In the genomic region with DNA sequence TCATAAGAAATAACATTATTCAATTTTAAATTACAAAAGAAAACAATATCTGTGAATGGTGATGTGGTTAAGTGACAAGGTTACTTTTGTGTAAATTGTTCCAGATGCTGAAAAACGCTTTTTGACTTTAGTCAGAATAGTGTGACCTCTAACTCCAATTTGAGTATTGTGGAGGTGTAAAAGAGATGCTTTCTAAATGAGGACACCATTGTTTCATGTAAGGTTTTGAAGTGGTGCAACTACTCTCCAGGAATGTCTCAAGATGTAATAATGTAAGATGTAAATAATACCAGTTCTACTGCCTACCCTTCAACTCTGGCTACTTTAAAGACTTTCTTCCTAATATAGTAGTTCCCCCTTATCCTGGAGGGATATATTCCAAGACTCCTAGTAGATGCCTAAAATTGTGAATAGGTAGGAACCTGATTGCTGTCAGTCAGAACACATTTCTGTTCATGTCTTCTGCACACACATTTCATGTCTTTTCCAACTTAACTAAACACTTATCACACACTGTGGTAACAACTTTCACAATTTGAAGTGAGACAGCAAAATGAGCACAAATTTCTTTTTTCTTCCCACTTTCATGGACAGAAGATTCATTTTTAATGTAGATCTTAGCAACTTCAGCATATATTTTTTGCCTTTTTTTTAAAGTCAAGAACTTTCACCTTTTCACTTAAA, we compare ENCODE assay signal across 18 cellular contexts. TPM values are rescaled to one million over a fixed set of nuclear protein-coding genes. Genes with fewer than 3 reads are reported as not detected.
DNase-seq lines count a peak whose midpoint lies in the region; ATAC-seq, FAIRE-seq and TF ChIP-seq lines count a peak whose summit lies in the region.
"Had no signal": no experiment of that assay in that cellular context is flagged by ENCODE, and none has a peak within 500 bp of the region (broad histone marks: within the 10 kb centered on the region; RNA-seq: fewer than 3 reads in every experiment).

No MANE protein-coding gene starts in this region.

- H3K4me1 ChIP-seq in Caco-2 (peaks cover 72% of the 10 kb centered on the region), H1 (replicated peaks in 1 of 4; ENCODE audit: control insufficient read depth in 3 of 4, insufficient read depth in 4 of 4, low read length in 3 of 4) (no peaks in the 10 kb centered on the region), trophoblast cell (ENCODE audit: control insufficient read depth in 1 of 2, insufficient read depth in 2 of 2, low read length in 2 of 2) (peaks cover 10 to 17% of the 10 kb centered on the region in 2 experiments), upper lobe of right lung (no peaks in the 10 kb centered on the region)

- intact Hi-C loops in Caco-2 (cut with micrococcal nuclease; ENCODE audit: unreplicated experiment) (no loop called here), left cardiac atrium (cut with DNase I) (no loop called here), upper lobe of right lung (cut with DNase I) (no loop called here)

- peak overlapping the region; percentile 17; the same call in 1 of the 2 replicates for H2AFZ ChIP-seq in H1 (ENCODE audit: low read length)
- no peak overlapping the region for H2AFZ ChIP-seq in trophoblast cell (ENCODE audit: insufficient read depth, low read length, poor library complexity)

- WGBS in H1 (ENCODE audit: extremely low coverage in 1 of 2, insufficient coverage in 1 of 2, insufficient read length in 1 of 2, insufficient replicate concordance in 2 of 2, low coverage in 1 of 2, low lambda C conversion rate in 2 of 2, missing lambda C conversion rate in 1 of 2), 2 experiments = 85% methylated on average over 1 of the region's 1 CpG; no CpG with 5 or more reads in 1 of the 2 experiments
- no CpG with 5 or more reads among the region's 1 CpG for WGBS in trophoblast cell (ENCODE audit: extremely low coverage, insufficient coverage, insufficient read length)

- H3K14ac ChIP-seq in H1 (ENCODE audit: insufficient read length) = no peak overlapping the region
- H3K14ac ChIP-seq in trophoblast cell (ENCODE audit: low read length) = no peak overlapping the region

- H3K56ac ChIP-seq in H1 (replicated peaks; ENCODE audit: insufficient read length, low read depth, low read length) = peak overlapping the region; percentile 37

- no peak overlapping the region for H2BK15ac ChIP-seq in H1 (ENCODE audit: low read length)

- H2BK5ac ChIP-seq in H1 (ENCODE audit: low read depth, low read length) (no peak overlapping the region), trophoblast cell (ENCODE audit: low read depth, low read length, poor library complexity) (no peak overlapping the region)

- DNase-seq in Caco-2 = no peak
- DNase-seq in H1 (ENCODE audit: low read depth in 1 of 2, low spot score in 2 of 2) = no peak
- DNase-seq in trophoblast cell = peak in 1 of 2 donors; percentile 76
- DNase-seq in NCI-H510A (lab: John Stamatoyannopoulos, UW) = no peak
- DNase-seq in left cardiac atrium = no peak
- DNase-seq in upper lobe of right lung = no peak
- DNase-seq: CD4-positive, alpha-beta T cell; DND-41; GDM1; GOT3; HFFc6; MG63; NCI-H1105; NCI-H187; NCI-H2171 had no signal

- no peak overlapping the region for H2BK12ac ChIP-seq in H1 (ENCODE audit: low read depth, low read length)
- H2BK12ac ChIP-seq in trophoblast cell (ENCODE audit: low read length) = no peak overlapping the region

- H3K36me3 ChIP-seq in Caco-2 (ENCODE audit: control insufficient read depth, insufficient read depth, low read length) (no peaks in the 10 kb centered on the region), H1 (ENCODE audit: control insufficient read depth in 2 of 4, insufficient read depth in 4 of 4, low read length in 3 of 4) (no peaks in the 10 kb centered on the region), trophoblast cell (ENCODE audit: control insufficient read depth in 1 of 2, insufficient read depth in 2 of 2, low read length in 2 of 2) (no peaks in the 10 kb centered on the region), upper lobe of right lung (no peaks in the 10 kb centered on the region)
- H3K36me3 ChIP-seq: MG63 had no signal

- H2BK120ac ChIP-seq in H1 (replicated peaks; ENCODE audit: low read depth, low read length) = no peak overlapping the region
- H2BK120ac ChIP-seq in trophoblast cell (ENCODE audit: insufficient read depth, low read length, poor library complexity) = no peak overlapping the region

- H2BK20ac ChIP-seq in H1 (ENCODE audit: low read length) = no peak overlapping the region

- H3K36me3 Mint-ChIP-seq in Caco-2 (ENCODE audit: insufficient read depth, unreplicated experiment) = no peaks in the 10 kb centered on the region

- H3K4ac ChIP-seq in H1 (replicated peaks; ENCODE audit: insufficient read length, low read depth, low read length) (no peak overlapping the region), trophoblast cell (ENCODE audit: low read depth, low read length) (no peak overlapping the region)

- no peak overlapping the region for H4K5ac ChIP-seq in H1 (ENCODE audit: insufficient read length, low read depth, low read length)

- TF ChIP-seq RAD21 in H1 (IDR thresholded peaks at IDR 0.05 in 1 of 2, conservative IDR thresholded peaks at IDR 0.05 in 1 of 2; ENCODE audit: low read depth in 2 of 2, low read length in 2 of 2) = no peak

- H3K27me3 Mint-ChIP-seq in Caco-2 (ENCODE audit: insufficient read depth, unreplicated experiment) = no peaks in the 10 kb centered on the region

- H3K79me2 ChIP-seq in H1 (ENCODE audit: control insufficient read depth in 1 of 2, insufficient read depth in 2 of 2, low read length in 2 of 2) (no peaks in the 10 kb centered on the region), trophoblast cell (ENCODE audit: control insufficient read depth, insufficient read depth, low read length, poor library complexity) (peaks cover 2% of the 10 kb centered on the region)

- H3K27me3 ChIP-seq in Caco-2 (replicated peaks; ENCODE audit: control insufficient read depth, insufficient read depth, low read length) (no peaks in the 10 kb centered on the region), H1 (replicated peaks in 1 of 4; ENCODE audit: control insufficient read depth in 3 of 4, extremely low read depth in 1 of 4, insufficient read depth in 3 of 4, low read length in 3 of 4) (peaks cover 0 to 2% (median 0%) of the 10 kb centered on the region in 4 experiments; a peak in 1 of 7 replicates), trophoblast cell (ENCODE audit: insufficient read depth, low read length) (no peaks in the 10 kb centered on the region), upper lobe of right lung (no peaks in the 10 kb centered on the region)
- H3K27me3 ChIP-seq: MG63 had no signal

- H3K4me3 ChIP-seq in Caco-2 (ENCODE audit: low read depth, low read length) (no peak overlapping the region), H1 (ENCODE audit: extremely low read depth in 1 of 4, insufficient read depth in 2 of 4, low read depth in 3 of 4, low read length in 4 of 4) (no peak overlapping the region), trophoblast cell (ENCODE audit: low read depth, low read length) (no peak overlapping the region), upper lobe of right lung (no peak overlapping the region)
- H3K4me3 ChIP-seq: MG63 had no signal

- H3K79me1 ChIP-seq in H1 (ENCODE audit: low read depth, low read length) (no peaks in the 10 kb centered on the region), trophoblast cell (ENCODE audit: low read length) (peaks cover 33% of the 10 kb centered on the region)

- no peak for TF ChIP-seq EP300 in H1 (IDR thresholded peaks at IDR 0.05; ENCODE audit: borderline replicate concordance in 1 of 2, low read depth in 2 of 2, low read length in 2 of 2)

- H3K23ac ChIP-seq in H1 (ENCODE audit: insufficient read length) = no peak overlapping the region
- no peak overlapping the region for H3K23ac ChIP-seq in trophoblast cell (ENCODE audit: low read length)

- H3K27ac Mint-ChIP-seq in Caco-2 (ENCODE audit: unreplicated experiment) = peak overlapping the region; percentile 85
- H3K27ac Mint-ChIP-seq: CD4-positive, alpha-beta T cell; HFFc6 had no signal

- no peak for FAIRE-seq in H1 (lab: Jason Lieb, UNC)
- FAIRE-seq: GM19239 had no signal

- TF ChIP-seq CTCF in Caco-2 (IDR thresholded peaks at IDR 0.05; ENCODE audit: insufficient read depth in 1 of 2, low read depth in 1 of 2, low read length in 1 of 2, severe bottlenecking in 1 of 2, unreplicated experiment in 1 of 2) = no peak
- TF ChIP-seq CTCF in H1 (IDR thresholded peaks at IDR 0.05; ENCODE audit: control extremely low read depth in 1 of 3, insufficient read depth in 1 of 3, low read depth in 1 of 3, low read length in 3 of 3) = no peak
- TF ChIP-seq CTCF in upper lobe of right lung (IDR thresholded peaks at IDR 0.05) = no peak

- ATAC-seq in HG02610 (IDR thresholded peaks at IDR 0.05; ENCODE audit: unreplicated experiment) (peak; percentile 66), left cardiac atrium (no peak), upper lobe of right lung (no peak)

- no peaks in the 10 kb centered on the region for H3K9me3 ChIP-seq in Caco-2
- no peaks in the 10 kb centered on the region for H3K9me3 ChIP-seq in H1 (ENCODE audit: insufficient read depth in 2 of 2, low read depth in 1 of 2, low read length in 1 of 2)
- peaks cover 2% of the 10 kb centered on the region for H3K9me3 ChIP-seq in trophoblast cell (ENCODE audit: insufficient read depth, low read depth, low read length)
- no peaks in the 10 kb centered on the region for H3K9me3 ChIP-seq in upper lobe of right lung
- H3K9me3 ChIP-seq: MG63 had no signal

- H4K8ac ChIP-seq in H1 (ENCODE audit: extremely low read depth, insufficient read depth, low read length) (no peak overlapping the region), trophoblast cell (ENCODE audit: low read depth, low read length) (no peak overlapping the region)

- H4K20me1 ChIP-seq in H1 (replicated peaks in 1 of 2; ENCODE audit: control insufficient read depth in 1 of 2, insufficient read depth in 2 of 2, low read length in 2 of 2) = no peaks in the 10 kb centered on the region

- H3K9ac ChIP-seq in H1 (replicated peaks in 1 of 4; ENCODE audit: extremely low read depth in 1 of 4, low read depth in 3 of 4, low read length in 3 of 4) (no peak overlapping the region), trophoblast cell (ENCODE audit: low read length) (no peak overlapping the region)
- H3K9ac ChIP-seq: KMS-11 had no signal

- TSS peak; percentile 82 for BruUV-seq in Caco-2 (replicated peaks; lab: Mats Ljungman, UMichigan)

- peaks cover 32% of the 10 kb centered on the region for H3K9me3 Mint-ChIP-seq in Caco-2 (ENCODE audit: unreplicated experiment)
- H3K9me3 Mint-ChIP-seq: CD4-positive, alpha-beta T cell; HFFc6 had no signal

- TF ChIP-seq POLR2A in H1 (IDR thresholded peaks at IDR 0.05; ENCODE audit: control extremely low read depth in 1 of 2, low read depth in 2 of 2, low read length in 2 of 2) = no peak

- CTCF ChIA-PET in Caco-2 (lab: Charles Lee) (no interaction called here), H1 (lab: Charles Lee; ENCODE audit: partially characterized antibody) (interaction anchor here (0.5 kb wide), 1 partner anchor 703 kb away, joined by 4 read pairs; no protein-coding TSS in a partner anchor)

- H3K18ac ChIP-seq in H1 (ENCODE audit: extremely low read depth, low read length) (no peak overlapping the region), trophoblast cell (ENCODE audit: low read length) (no peak overlapping the region)

- no peak overlapping the region for H4K91ac ChIP-seq in H1 (replicated peaks; ENCODE audit: insufficient read length, low read length)
- no peak overlapping the region for H4K91ac ChIP-seq in trophoblast cell (ENCODE audit: low read depth, low read length)

- H2AK5ac ChIP-seq in H1 (ENCODE audit: low read depth, low read length) = no peak overlapping the region
- no peak overlapping the region for H2AK5ac ChIP-seq in trophoblast cell (ENCODE audit: low read length)

- H3K4me3 Mint-ChIP-seq in Caco-2 (ENCODE audit: unreplicated experiment) = no peak overlapping the region
- H3K4me3 Mint-ChIP-seq: CD4-positive, alpha-beta T cell; HFFc6 had no signal

- no peak overlapping the region for H4K12ac ChIP-seq in trophoblast cell (ENCODE audit: low read depth, low read length)

- peaks cover 50% of the 10 kb centered on the region for H3K4me1 Mint-ChIP-seq in Caco-2 (ENCODE audit: low read depth, unreplicated experiment)

- POLR2A ChIA-PET in Caco-2 (lab: Charles Lee) (no interaction called here), H1 (lab: Charles Lee; ENCODE audit: partially characterized antibody) (no interaction called here)

- no peak overlapping the region for H3K4me2 ChIP-seq in H1 (ENCODE audit: insufficient read depth in 1 of 2, low read depth in 2 of 2, low read length in 2 of 2)
- H3K4me2 ChIP-seq in trophoblast cell (ENCODE audit: low read length) = peak overlapping the region; percentile 1
- H3K4me2 ChIP-seq: KMS-11 had no signal

- no peaks in the 10 kb centered on the region for H3K23me2 ChIP-seq in H1 (ENCODE audit: low read depth, low read length)

- H3K27ac ChIP-seq in H1 (ENCODE audit: low read depth, low read length) = no peak overlapping the region
- peak overlapping the region; percentile 98 for H3K27ac ChIP-seq in trophoblast cell (ENCODE audit: low read depth, low read length)
- no peak overlapping the region for H3K27ac ChIP-seq in upper lobe of right lung
- H3K27ac ChIP-seq: KMS-11 had no signal

RNA-seq across cellular contexts. Expression of a gene that starts 39.1 kb away (rescaled TPM):
- total RNA-seq in Caco-2 (2022) (2.8 and 3.9 TPM in 2 replicates), left cardiac atrium (1 to 10 TPM; 5.0 to 5.5 TPM), upper lobe of right lung (5.8 TPM)
- total RNA-seq in H1 (2021; fragmentation: NEBNext Ultra II Directional; extraction: Animal tissue kit (Norgen Biotek cat#: 25700)) = 2.5 and 5.3 TPM in 2 replicates
- 1.3 TPM in 2 replicates for polyA plus RNA-seq in H1 (2011; rRNA removed)
- 1.7 TPM for polyA plus RNA-seq in H1 (2011; cell fraction: cytosol; rRNA removed)
- 0.16 TPM for polyA plus RNA-seq in H1 (2011; cell fraction: nucleus; rRNA removed)
- 2.4 to 4.8 TPM (median 3.4 TPM) in 4 replicates for polyA plus RNA-seq in H1 (2012, experiment 1 of 2)
- polyA plus RNA-seq in H1 (2012, experiment 2 of 2) = 2.2 TPM
- 3.0 TPM for polyA plus RNA-seq in H1 (2013, experiment 1 of 2)
- 3.1 TPM for polyA plus RNA-seq in H1 (2013, experiment 2 of 2)
- polyA minus RNA-seq in H1 (2011; rRNA and poly(A)+ RNA removed) = 1.2 and 2.1 TPM in 2 replicates
- not detected for polyA minus RNA-seq in H1 (2011; cell fraction: cytosol; rRNA and poly(A)+ RNA removed)
- 2.6 TPM for polyA minus RNA-seq in H1 (2011; cell fraction: nucleus; rRNA and poly(A)+ RNA removed)
- 14.5 and 17.3 TPM in 2 replicates for polyA plus RNA-seq in trophoblast cell (2013)
- total RNA-seq: CD4-positive, alpha-beta T cell had no signal

RNA-seq across cellular contexts. Expression of a gene that starts 55.1 kb away (rescaled TPM):
- total RNA-seq in Caco-2 (2022) = 54.8 and 62.0 TPM in 2 replicates
- 12.6 and 13.5 TPM in 2 replicates for total RNA-seq in H1 (2021; fragmentation: NEBNext Ultra II Directional; extraction: Animal tissue kit (Norgen Biotek cat#: 25700))
- polyA plus RNA-seq in H1 (2011; rRNA removed) = 1.2 and 1.9 TPM in 2 replicates
- 2.9 TPM for polyA plus RNA-seq in H1 (2011; cell fraction: cytosol; rRNA removed)
- polyA plus RNA-seq in H1 (2011; cell fraction: nucleus; rRNA removed) = 4.5 TPM
- polyA plus RNA-seq in H1 (2012, experiment 1 of 2) = 3.3 to 11.2 TPM (median 8.7 TPM) in 4 replicates
- 0.39 TPM for polyA plus RNA-seq in H1 (2012, experiment 2 of 2)
- polyA plus RNA-seq in H1 (2013, experiment 1 of 2) = 5.1 TPM
- polyA plus RNA-seq in H1 (2013, experiment 2 of 2) = 5.3 TPM
- polyA minus RNA-seq in H1 (2011; rRNA and poly(A)+ RNA removed) = 4.6 and 5.6 TPM in 2 replicates
- 3.9 TPM for polyA minus RNA-seq in H1 (2011; cell fraction: cytosol; rRNA and poly(A)+ RNA removed)
- 11.9 TPM for polyA minus RNA-seq in H1 (2011; cell fraction: nucleus; rRNA and poly(A)+ RNA removed)
- 109 and 111 TPM in 2 replicates for polyA plus RNA-seq in trophoblast cell (2013)
- 10 to 100 TPM; 61.5 to 88.7 TPM for total RNA-seq in left cardiac atrium
- total RNA-seq in upper lobe of right lung = 242 TPM
